10 cellular contexts compared by ENCODE assay signal in genomic region chr20:1323256-1323655, GRCh38. TPM values are rescaled to one million over a fixed set of nuclear protein-coding genes. Genes with fewer than 3 reads are reported as not detected.
DNase-seq lines count a peak whose midpoint lies in the region; ATAC-seq and TF ChIP-seq lines count a peak whose summit lies in the region.
"Had no signal": no experiment of that assay in that cellular context is flagged by ENCODE, and none has a peak within 500 bp of the region (broad histone marks: within the 10 kb centered on the region; RNA-seq: fewer than 3 reads in every experiment).

No MANE protein-coding gene starts in this region.

- H3K4me1 Mint-ChIP-seq in activated T-helper 2 cell treated with anti-CD3 and anti-CD28 coated beads, Interferon-gamma antibody, Interleukin-2, Interleukin-4, amounts not matched to agents 10 μg/mL and 5 μg/mL and 100 μg/mL, durations not matched to agents 14 hours and 24 hours and 36 hours (ENCODE audit: low read depth), result peaks cover 24% of the 10 kb centered on the region
- H3K4me1 Mint-ChIP-seq in WTC11 (peaks cover 7% of the 10 kb centered on the region; the same call in 1 of the 2 replicates), osteocyte (ENCODE audit: unreplicated experiment) (peaks cover 6% of the 10 kb centered on the region)

- CTCF ChIA-PET in WTC11 (lab: Charles Lee), result interaction anchor here (1.2 to 2.7 kb wide), 2 partner anchors 10 to 11 kb away, joined by 4 to 33 read pairs; no protein-coding TSS in a partner anchor

- peaks cover 11% of the 10 kb centered on the region for H3K36me3 Mint-ChIP-seq in activated T-helper 2 cell treated with anti-CD3 and anti-CD28 coated beads, Interferon-gamma antibody, Interleukin-2, Interleukin-4, amounts not matched to agents 10 μg/mL and 5 μg/mL and 100 μg/mL, durations not matched to agents 14 hours and 24 hours and 36 hours (ENCODE audit: low read depth)
- H3K36me3 Mint-ChIP-seq in WTC11, result no peaks in the 10 kb centered on the region
- H3K36me3 Mint-ChIP-seq in osteocyte (ENCODE audit: unreplicated experiment), result no peaks in the 10 kb centered on the region

- no peaks in the 10 kb centered on the region for H3K36me3 ChIP-seq in left ventricle myocardium inferior
- no peaks in the 10 kb centered on the region for H3K36me3 ChIP-seq in body of pancreas (replicated peaks in 1 of 2; ENCODE audit: insufficient read depth in 1 of 2, low read depth in 2 of 2)

- H3K4me3 ChIP-seq in left ventricle myocardium inferior (no peak overlapping the region), body of pancreas (no peak overlapping the region)

- peaks cover 4% of the 10 kb centered on the region for H3K9me3 Mint-ChIP-seq in activated T-helper 2 cell treated with anti-CD3 and anti-CD28 coated beads, Interferon-gamma antibody, Interleukin-2, Interleukin-4, amounts not matched to agents 10 μg/mL and 5 μg/mL and 100 μg/mL, durations not matched to agents 14 hours and 24 hours and 36 hours
- H3K9me3 Mint-ChIP-seq in WTC11, result no peaks in the 10 kb centered on the region
- H3K9me3 Mint-ChIP-seq in osteocyte (ENCODE audit: unreplicated experiment), result no peaks in the 10 kb centered on the region

- WGBS in body of pancreas, 2 donors, result 69 to 74% methylated on average over 6 of the region's 6 CpGs

- H3K27ac ChIP-seq in left ventricle myocardium inferior (replicated peaks) (peak overlapping the region; percentile 100), body of pancreas (peak overlapping the region in 1 of 4 donors; percentile 58)

- H3K9me3 ChIP-seq in left ventricle myocardium inferior (replicated peaks), result no peaks in the 10 kb centered on the region
- H3K9me3 ChIP-seq in body of pancreas, result no peaks in the 10 kb centered on the region

- intact Hi-C loops in activated T-helper 2 cell treated with anti-CD3 and anti-CD28 coated beads, Interferon-gamma antibody, Interleukin-2, Interleukin-4, amounts not matched to agents 10 μg/mL and 5 μg/mL and 100 μg/mL, durations not matched to agents 14 hours and 24 hours and 36 hours (cut with micrococcal nuclease), result loop anchor here (10.0 kb wide), 2 partner anchors 342 to 782 kb away; partner anchors contain the start of gene STK35
- intact Hi-C loops in left ventricle myocardium inferior (cut with micrococcal nuclease), result no loop called here
- intact Hi-C loops in sciatic nerve (cut with DNase I), result no loop called here
- intact Hi-C loops in body of pancreas (cut with DNase I), result no loop called here

- H3K4me1 ChIP-seq in left ventricle myocardium inferior, result peaks cover 80% of the 10 kb centered on the region
- H3K4me1 ChIP-seq in body of pancreas, result peaks cover 29% of the 10 kb centered on the region

- ATAC-seq in sciatic nerve, result no peak
- no peak for ATAC-seq in body of pancreas
- no peak for ATAC-seq in WTC11

- no peaks in the 10 kb centered on the region for H3K27me3 Mint-ChIP-seq in activated T-helper 2 cell treated with anti-CD3 and anti-CD28 coated beads, Interferon-gamma antibody, Interleukin-2, Interleukin-4, amounts not matched to agents 10 μg/mL and 5 μg/mL and 100 μg/mL, durations not matched to agents 14 hours and 24 hours and 36 hours (ENCODE audit: low read depth)
- H3K27me3 Mint-ChIP-seq in WTC11 (ENCODE audit: low read depth) (peaks cover 15% of the 10 kb centered on the region), osteocyte (ENCODE audit: unreplicated experiment) (no peaks in the 10 kb centered on the region)

- H3K4me3 Mint-ChIP-seq in activated T-helper 2 cell treated with anti-CD3 and anti-CD28 coated beads, Interferon-gamma antibody, Interleukin-2, Interleukin-4, amounts not matched to agents 10 μg/mL and 5 μg/mL and 100 μg/mL, durations not matched to agents 14 hours and 24 hours and 36 hours (ENCODE audit: low read depth), result no peak overlapping the region
- H3K4me3 Mint-ChIP-seq in WTC11, result no peak overlapping the region
- no peak overlapping the region for H3K4me3 Mint-ChIP-seq in osteocyte (ENCODE audit: unreplicated experiment)

- POLR2A ChIA-PET in WTC11 (lab: Charles Lee), result no interaction called here

- TF ChIP-seq CTCF in left ventricle myocardium inferior (IDR thresholded peaks at IDR 0.05; ENCODE audit: borderline replicate concordance) (no peak), body of pancreas (IDR thresholded peaks at IDR 0.05) (no peak), WTC11 (IDR thresholded peaks at IDR 0.05) (no peak), osteocyte (IDR thresholded peaks at IDR 0.05) (no peak)

- DNase-seq in Daoy (ENCODE audit: low read depth), result peak; percentile 26
- DNase-seq in activated T-helper 2 cell treated with anti-CD3 and anti-CD28 coated beads, Interferon-gamma antibody, Interleukin-2, Interleukin-4, amounts not matched to agents 10 μg/mL and 5 μg/mL and 100 μg/mL, durations not matched to agents 14 hours and 24 hours and 36 hours (ENCODE audit: low spot score), result no peak
- DNase-seq in left ventricle myocardium inferior, result no peak
- peak; percentile 32 for DNase-seq in sciatic nerve (ENCODE audit: low spot score)
- DNase-seq in NCI-H2107 treated with DMSO at 0.1 percent for 48 hours (lab: John Stamatoyannopoulos, UW; ENCODE audit: unreplicated experiment), result no peak
- DNase-seq in body of pancreas, result no peak
- no peak for DNase-seq in WTC11 (ENCODE audit: low spot score)
- DNase-seq in osteocyte (ENCODE audit: extremely low spot score, unreplicated experiment), result no peak
- DNase-seq: NCI-H1092 treated with DMSO at 0.1 percent for 48 hours; stimulated activated CD4-positive, alpha-beta T cell treated with anti-CD3 and anti-CD28 coated beads, Interleukin-2, amount 100 ng/mL, for 48 hours had no signal

- H3K27me3 ChIP-seq in left ventricle myocardium inferior (ENCODE audit: low read depth) (no peaks in the 10 kb centered on the region), body of pancreas (no peaks in the 10 kb centered on the region)

- H3K27ac Mint-ChIP-seq in activated T-helper 2 cell treated with anti-CD3 and anti-CD28 coated beads, Interferon-gamma antibody, Interleukin-2, Interleukin-4, amounts not matched to agents 10 μg/mL and 5 μg/mL and 100 μg/mL, durations not matched to agents 14 hours and 24 hours and 36 hours, result peak overlapping the region; percentile 54
- H3K27ac Mint-ChIP-seq in WTC11, result no peak overlapping the region; the same call in 1 of the 2 replicates
- H3K27ac Mint-ChIP-seq in osteocyte (ENCODE audit: unreplicated experiment), result no peak overlapping the region

- TF ChIP-seq POLR2A in body of pancreas (IDR thresholded peaks at IDR 0.05), result no peak

TF ChIP-seq in WTC11, 78 proteins besides CTCF, POLR2A, EP300 and RAD21 (continues in another document):
- TF ChIP-seq TEAD4 (CRISPR knock-in tag; IDR thresholded peaks at IDR 0.05) (no peak), ZNF425 (CRISPR knock-in tag; conservative IDR thresholded peaks at IDR 0.05) (no peak), TCF7 (CRISPR knock-in tag; IDR thresholded peaks at IDR 0.05; ENCODE audit: low read depth) (no peak), HMGA2 (CRISPR knock-in tag; IDR thresholded peaks at IDR 0.05) (no peak)
- TF ChIP-seq, protein P1, sequence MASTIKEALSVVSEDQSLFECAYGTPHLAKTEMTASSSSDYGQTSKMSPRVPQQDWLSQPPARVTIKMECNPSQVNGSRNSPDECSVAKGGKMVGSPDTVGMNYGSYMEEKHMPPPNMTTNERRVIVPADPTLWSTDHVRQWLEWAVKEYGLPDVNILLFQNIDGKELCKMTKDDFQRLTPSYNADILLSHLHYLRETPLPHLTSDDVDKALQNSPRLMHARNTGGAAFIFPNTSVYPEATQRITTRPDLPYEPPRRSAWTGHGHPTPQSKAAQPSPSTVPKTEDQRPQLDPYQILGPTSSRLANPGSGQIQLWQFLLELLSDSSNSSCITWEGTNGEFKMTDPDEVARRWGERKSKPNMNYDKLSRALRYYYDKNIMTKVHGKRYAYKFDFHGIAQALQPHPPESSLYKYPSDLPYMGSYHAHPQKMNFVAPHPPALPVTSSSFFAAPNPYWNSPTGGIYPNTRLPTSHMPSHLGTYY (CRISPR knock-in tag; IDR thresholded peaks at IDR 0.05), result no peak

RNA-seq across cellular contexts. Expression of gene SDCBP2, which starts 5.7 kb away (rescaled TPM):
- 1.3 and 3.7 TPM in 2 replicates for total RNA-seq in Daoy (2014; rRNA removed; shearing (Covaris generic))
- 3.2 and 4.1 TPM in 2 replicates for total RNA-seq in activated T-helper 2 cell treated with anti-CD3 and anti-CD28 coated beads, Interferon-gamma antibody, Interleukin-2, Interleukin-4, amounts not matched to agents 10 μg/mL and 5 μg/mL and 100 μg/mL, durations not matched to agents 14 hours and 24 hours and 36 hours
- total RNA-seq in left ventricle myocardium inferior, result 2.2 TPM
- total RNA-seq in sciatic nerve, result 5.9 TPM
- 10 to 100 TPM; 14.8 to 20.0 TPM for total RNA-seq in body of pancreas
- total RNA-seq in WTC11 (2021), result 2.5 to 3.3 TPM (median 2.6 TPM) in 3 replicates
- 0.97 and 1.6 TPM in 2 replicates for total RNA-seq in osteocyte

RNA-seq across cellular contexts. Expression of gene SNPH, which starts 57.2 kb away (rescaled TPM):
- total RNA-seq in Daoy (2014; rRNA removed; shearing (Covaris generic)), result 1.6 and 3.0 TPM in 2 replicates
- total RNA-seq in activated T-helper 2 cell treated with anti-CD3 and anti-CD28 coated beads, Interferon-gamma antibody, Interleukin-2, Interleukin-4, amounts not matched to agents 10 μg/mL and 5 μg/mL and 100 μg/mL, durations not matched to agents 14 hours and 24 hours and 36 hours, result 2.7 and 3.1 TPM in 2 replicates
- 11.2 TPM for total RNA-seq in left ventricle myocardium inferior
- total RNA-seq in sciatic nerve, result 4.9 TPM
- total RNA-seq in body of pancreas, result 1 to 10 TPM; 3.3 to 3.4 TPM
- total RNA-seq in WTC11 (2021), result 3.5 to 4.4 TPM (median 3.6 TPM) in 3 replicates
- total RNA-seq in osteocyte, result 8.0 and 8.9 TPM in 2 replicates

Comparison
In these comparisons a context has a peak if more than half of its experiments do, and no peak if none do; other contexts are left out.
1. DNase-seq: peak in Daoy (single experiment) and sciatic nerve (single experiment); none in activated T-helper 2 cell treated with anti-CD3 and anti-CD28 coated beads, Interferon-gamma antibody, Interleukin-2, Interleukin-4, amounts not matched to agents 10 μg/mL and 5 μg/mL and 100 μg/mL, durations not matched to agents 14 hours and 24 hours and 36 hours (single experiment), left ventricle myocardium inferior (single experiment), NCI-H2107 treated with DMSO at 0.1 percent for 48 hours (single experiment), body of pancreas (0 of 4), WTC11 (single experiment) and osteocyte (single experiment).